1 cellular context compared by ENCODE assay signal in the genomic region with DNA sequence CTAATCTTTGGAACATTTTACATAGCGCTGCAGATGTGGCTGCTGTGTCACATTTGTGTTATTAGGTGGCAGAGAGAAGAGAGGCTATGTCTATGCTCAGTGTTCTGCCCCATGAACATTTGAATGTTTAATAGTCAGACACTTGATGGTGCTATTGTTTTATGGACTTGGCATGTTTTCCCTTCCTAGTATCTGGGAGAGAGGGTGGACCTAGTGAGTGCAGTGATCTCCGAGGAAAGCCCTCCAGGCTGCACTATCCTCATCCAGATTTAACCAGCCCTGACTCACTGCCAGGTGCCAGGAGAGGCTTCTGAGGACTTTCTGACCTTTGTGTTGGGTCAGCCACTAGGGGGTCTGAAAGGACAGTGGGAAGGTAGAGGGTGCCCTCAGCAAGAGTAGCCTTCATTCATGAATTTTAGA.
TF ChIP-seq lines count a peak whose summit lies in the region.

No MANE protein-coding gene starts in this region.

TF ChIP-seq in K562, 482 proteins besides CTCF, POLR2A, EP300 and RAD21:
- TF ChIP-seq RFX5 (IDR thresholded peaks at IDR 0.05; ENCODE audit: low read depth, low read length): no peak
- no peak for TF ChIP-seq ZBTB17 (CRISPR knock-in tag; IDR thresholded peaks at IDR 0.05)
- no peak for TF ChIP-seq ZNF696 (CRISPR knock-in tag; conservative IDR thresholded peaks at IDR 0.05)
- 0 out of 2 replicates have a peak, but pooled peaks have one; percentile 7 for TF ChIP-seq SMC3 (conservative IDR thresholded peaks at IDR 0.05; ENCODE audit: insufficient read depth, low read depth, low read length)
